ENCODE assay signal across 8 cellular contexts in the genomic region with DNA sequence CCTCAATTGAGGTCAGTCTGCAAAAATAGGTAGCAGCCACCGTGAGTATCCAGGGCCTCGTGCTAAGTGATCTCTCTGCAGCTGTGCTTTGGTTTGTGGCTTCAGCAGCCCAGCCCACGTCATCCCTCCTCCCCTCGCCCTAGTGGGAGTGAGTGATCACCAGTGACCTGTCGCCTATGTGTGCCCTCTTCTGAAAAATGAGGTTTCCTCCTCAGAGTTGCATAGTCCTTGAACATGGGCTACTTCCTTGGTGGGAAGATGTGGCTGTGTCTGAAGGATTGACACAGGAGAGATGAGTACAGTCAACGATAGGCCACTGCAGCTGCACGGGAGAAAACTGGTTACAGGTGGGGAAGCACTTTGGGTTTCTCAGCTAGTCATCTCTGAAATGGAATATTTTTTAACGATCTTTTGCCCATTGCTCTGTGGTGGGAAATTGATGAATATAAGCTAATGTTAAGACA.
DNase-seq lines count a peak whose midpoint lies in the region; ATAC-seq and TF ChIP-seq lines count a peak whose summit lies in the region.

No MANE protein-coding gene starts in this region.

- peaks cover 5 to 25% (median 13%) of the 10 kb centered on the region in 3 donors for H3K36me3 Mint-ChIP-seq in CD8-positive, alpha-beta memory T cell

- DNase-seq in CD8-positive, alpha-beta memory T cell: peak; percentile 52 to 84 (median 58)
- DNase-seq in NB4 (ENCODE audit: low read depth): peak; percentile 91
- DNase-seq in activated gamma-delta T cell (lab: John Stamatoyannopoulos, UW): peak; percentile 24
- peak; percentile 50 for DNase-seq in stimulated activated CD8-positive, alpha-beta memory T cell treated with anti-CD3 and anti-CD28 coated beads, Interleukin-12 subunit alpha, Interleukin-12 subunit beta, amount 100 ng/mL, for 1 hour (ENCODE audit: low read depth)
- no peak for DNase-seq in ecto neural progenitor cell (ENCODE audit: low spot score)
- DNase-seq in coronary artery (ENCODE audit: low spot score): no peak
- DNase-seq in putamen (ENCODE audit: low spot score): no peak

- TF ChIP-seq CTCF in NB4 (IDR thresholded peaks at IDR 0.05; ENCODE audit: low read depth, low read length) (no peak), coronary artery (IDR thresholded peaks at IDR 0.05) (no peak)

- peak overlapping the region; percentile 11 to 72 (median 56) for H3K4me3 Mint-ChIP-seq in CD8-positive, alpha-beta memory T cell

- no peak overlapping the region for H3K27ac ChIP-seq in CD8-positive, alpha-beta memory T cell (ENCODE audit: low read depth, low read length)
- H3K27ac ChIP-seq in coronary artery: no peak overlapping the region

- no peaks in the 10 kb centered on the region for H3K36me3 ChIP-seq in CD8-positive, alpha-beta memory T cell (ENCODE audit: insufficient read depth, low read length)

- no peaks in the 10 kb centered on the region for H3K9me3 ChIP-seq in CD8-positive, alpha-beta memory T cell (ENCODE audit: low read length)

- TF ChIP-seq POLR2A in NB4 (IDR thresholded peaks at IDR 0.05; ENCODE audit: extremely low read depth, insufficient read length): no peak

- H3K27me3 ChIP-seq in CD8-positive, alpha-beta memory T cell (ENCODE audit: insufficient read depth, low read length, poor library complexity, severe bottlenecking): no peaks in the 10 kb centered on the region

- H3K27me3 Mint-ChIP-seq in CD8-positive, alpha-beta memory T cell: peaks cover 0 to 7% of the 10 kb centered on the region in 2 donors

- peak; percentile 38 for ATAC-seq in GM21786 (IDR thresholded peaks at IDR 0.05; ENCODE audit: unreplicated experiment)

- POLR2A ChIA-PET in CD8-positive, alpha-beta memory T cell (lab: Charles Lee): interaction anchor here (1.5 kb wide), 2 partner anchors 12 to 145 kb away, joined by 3 to 4 read pairs; a partner anchor contains a TSS

- no peak overlapping the region for H3K4me3 ChIP-seq in CD8-positive, alpha-beta memory T cell (ENCODE audit: low read length)
- H3K4me3 ChIP-seq in NB4 (ENCODE audit: low read depth, low read length): no peak overlapping the region
- H3K4me3 ChIP-seq in coronary artery: no peak overlapping the region

- H3K9me3 Mint-ChIP-seq in CD8-positive, alpha-beta memory T cell: peaks cover 0 to 2% (median 0%) of the 10 kb centered on the region in 5 donors

- H3K4me1 Mint-ChIP-seq in CD8-positive, alpha-beta memory T cell: peaks cover 64 to 78% (median 75%) of the 10 kb centered on the region in 3 donors

- CTCF ChIA-PET in CD8-positive, alpha-beta memory T cell (lab: Charles Lee): interaction anchor here (1.0 to 4.5 kb wide), 5 partner anchors 37 to 192 kb away, joined by 3 to 26 read pairs (median 6); a partner anchor contains a TSS

- H3K27ac Mint-ChIP-seq in CD8-positive, alpha-beta memory T cell: peak overlapping the region; percentile 69 to 98 (median 96)

- peaks cover 78% of the 10 kb centered on the region for H3K4me1 ChIP-seq in CD8-positive, alpha-beta memory T cell (ENCODE audit: insufficient read depth, low read length)

Comparison
In these comparisons a context has a peak if more than half of its experiments do, and no peak if none do; other contexts are left out.
1. DNase-seq: peak in CD8-positive, alpha-beta memory T cell (5 of 5), NB4 (single experiment), activated gamma-delta T cell (single experiment) and stimulated activated CD8-positive, alpha-beta memory T cell treated with anti-CD3 and anti-CD28 coated beads, Interleukin-12 subunit alpha, Interleukin-12 subunit beta, amount 100 ng/mL, for 1 hour (single experiment); none in ecto neural progenitor cell (single experiment), coronary artery (single experiment) and putamen (single experiment).